In genomic region chr4:98143001-98143899, GRCh38 we compare ENCODE assay signal across 2 cellular contexts.
TF ChIP-seq lines count a peak whose summit lies in the region.

Gene STPG2 (minus strand): TSS chr4:98143476.

TF ChIP-seq in HEK293, 187 proteins besides CTCF, POLR2A, EP300 and RAD21 (continued from another document and continues in another):
- TF ChIP-seq ZNF645 (tag by site-specific recombination; IDR thresholded peaks at IDR 0.05): no peak
- TF ChIP-seq ZNF112 (tag by site-specific recombination; IDR thresholded peaks at IDR 0.05): no peak
- TF ChIP-seq RBAK (tag by site-specific recombination; IDR thresholded peaks at IDR 0.05): no peak
- TF ChIP-seq ZNF654 (tag by site-specific recombination; IDR thresholded peaks at IDR 0.05; ENCODE audit: low read depth): no peak
- TF ChIP-seq ZNF24 (tag by site-specific recombination; IDR thresholded peaks at IDR 0.05): no peak
- TF ChIP-seq ZNF560 (tag by site-specific recombination; IDR thresholded peaks at IDR 0.05; ENCODE audit: borderline replicate concordance): no peak
- TF ChIP-seq ZNF132 (tag by site-specific recombination; IDR thresholded peaks at IDR 0.05; ENCODE audit: borderline replicate concordance): no peak
- no peak for TF ChIP-seq ZNF544 (tag by site-specific recombination; IDR thresholded peaks at IDR 0.05)
- TF ChIP-seq ZNF394 (tag by site-specific recombination; IDR thresholded peaks at IDR 0.05; ENCODE audit: borderline replicate concordance): no peak
- TF ChIP-seq REPIN1 (tag by site-specific recombination; IDR thresholded peaks at IDR 0.05; ENCODE audit: low read depth): no peak
- TF ChIP-seq ZNF558 (tag by site-specific recombination; IDR thresholded peaks at IDR 0.05): no peak
- TF ChIP-seq PATZ1 (tag by site-specific recombination; IDR thresholded peaks at IDR 0.05): peak; percentile 78
- no peak for TF ChIP-seq ZNF514 (tag by site-specific recombination; IDR thresholded peaks at IDR 0.05)
- TF ChIP-seq ZSCAN30 (tag by site-specific recombination; IDR thresholded peaks at IDR 0.05): peak; percentile 29
- TF ChIP-seq ZNF391 (tag by site-specific recombination; IDR thresholded peaks at IDR 0.05; ENCODE audit: borderline replicate concordance, low read depth): no peak
- no peak for TF ChIP-seq ZNF23 (tag by site-specific recombination; IDR thresholded peaks at IDR 0.05; ENCODE audit: borderline replicate concordance)
- no peak for TF ChIP-seq KLF7 (tag by site-specific recombination; IDR thresholded peaks at IDR 0.05; ENCODE audit: borderline replicate concordance)
- TF ChIP-seq HIC1 (tag by site-specific recombination; IDR thresholded peaks at IDR 0.05): no peak
- TF ChIP-seq ZNF174 (tag by site-specific recombination; IDR thresholded peaks at IDR 0.05): no peak
- TF ChIP-seq FEZF1 (tag by site-specific recombination; IDR thresholded peaks at IDR 0.05): no peak
- TF ChIP-seq ZNF157 (tag by site-specific recombination; IDR thresholded peaks at IDR 0.05): no peak
- TF ChIP-seq INSM2 (tag by site-specific recombination; IDR thresholded peaks at IDR 0.05): no peak
- TF ChIP-seq KLF10 (tag by site-specific recombination; IDR thresholded peaks at IDR 0.05): peak; percentile 59; the same call in 1 of the 2 replicates
- no peak for TF ChIP-seq ZNF704 (tag by site-specific recombination; IDR thresholded peaks at IDR 0.05)
- no peak for TF ChIP-seq ZBTB1 (tag by site-specific recombination; IDR thresholded peaks at IDR 0.05)
- no peak; the same call in 1 of the 2 replicates for TF ChIP-seq SP7 (tag by site-specific recombination; IDR thresholded peaks at IDR 0.05)
- TF ChIP-seq ZNF37A (tag by site-specific recombination; IDR thresholded peaks at IDR 0.05): no peak

TF ChIP-seq in SK-N-SH, 30 proteins besides CTCF, POLR2A, EP300 and RAD21 (continued from another document):
- TF ChIP-seq REST (IDR thresholded peaks at IDR 0.05; ENCODE audit: low read depth, low read length): no peak
- no peak for TF ChIP-seq NFIC (IDR thresholded peaks at IDR 0.05; ENCODE audit: borderline replicate concordance)
- TF ChIP-seq SIN3A (IDR thresholded peaks at IDR 0.05; ENCODE audit: borderline replicate concordance, low read depth, low read length): peak; percentile 21; the same call in 1 of the 2 replicates
- TF ChIP-seq RCOR1 (IDR thresholded peaks at IDR 0.05; ENCODE audit: low read length): no peak
- TF ChIP-seq FOXJ3 (CRISPR knock-in tag; IDR thresholded peaks at IDR 0.05): no peak
- no peak for TF ChIP-seq TEAD4 (IDR thresholded peaks at IDR 0.05; ENCODE audit: borderline replicate concordance, insufficient read depth)
- peak; percentile 85 for TF ChIP-seq MAX (IDR thresholded peaks at IDR 0.05; ENCODE audit: low read depth)
- TF ChIP-seq YY1 (IDR thresholded peaks at IDR 0.05; ENCODE audit: low read depth): no peak
- no peak for TF ChIP-seq ZBTB33 (IDR thresholded peaks at IDR 0.05; ENCODE audit: borderline replicate concordance, low read depth)
- peak; percentile 93 for TF ChIP-seq NRF1 (IDR thresholded peaks at IDR 0.05; ENCODE audit: low read depth, low read length)
- TF ChIP-seq PBX3 (IDR thresholded peaks at IDR 0.05): no peak
- TF ChIP-seq TAF1 (IDR thresholded peaks at IDR 0.05; ENCODE audit: borderline replicate concordance, low read depth, low read length): peak; percentile 65
- no peak for TF ChIP-seq RXRA (IDR thresholded peaks at IDR 0.05; ENCODE audit: borderline replicate concordance, low read depth)
- no peak for TF ChIP-seq JUND (IDR thresholded peaks at IDR 0.05)
- TF ChIP-seq EZH2phosphoT487 (IDR thresholded peaks at IDR 0.05; ENCODE audit: borderline replicate concordance, low read depth): no peak
- TF ChIP-seq USF2 (IDR thresholded peaks at IDR 0.05; ENCODE audit: borderline replicate concordance, low read depth, low read length): no peak
- TF ChIP-seq ELF1 (IDR thresholded peaks at IDR 0.05): peak; percentile 72
- peak; percentile 81 for TF ChIP-seq GABPA (IDR thresholded peaks at IDR 0.05; ENCODE audit: low read depth)
- no peak for TF ChIP-seq TCF12 (IDR thresholded peaks at IDR 0.05)
- no peak for TF ChIP-seq FOXM1 (IDR thresholded peaks at IDR 0.05; ENCODE audit: low read depth)
- no peak for TF ChIP-seq IRF3 (IDR thresholded peaks at IDR 0.05; ENCODE audit: low read depth, low read length)
- peak; percentile 12; the same call in 1 of the 2 replicates for TF ChIP-seq GATA2 (CRISPR knock-in tag; IDR thresholded peaks at IDR 0.05)
